Comparison of ENCODE assay signal across 8 cellular contexts in genomic region chr18:45967007-45967706, GRCh38. TPM values are rescaled to one million over a fixed set of nuclear protein-coding genes. Genes with fewer than 3 reads are reported as not detected.
A peak's percentile ranks its signal among the peaks of the same experiment; 100 is the strongest.
DNase-seq lines count a peak whose midpoint lies in the region; ATAC-seq and TF ChIP-seq lines count a peak whose summit lies in the region.

Gene EPG5, minus strand, starts transcription at chr18:45967329. Its CDS starts 90 bp downstream, at chr18:45967239.

- H3K36me3 ChIP-seq in naive thymus-derived CD4-positive, alpha-beta T cell (ENCODE audit: control insufficient read depth in 2 of 3, insufficient read depth in 3 of 3, low read length in 3 of 3), result peaks cover 0 to 5% (median 0%) of the 10 kb centered on the region in 3 experiments

- DNase-seq in EL (peak; percentile 95), H4 (ENCODE audit: low spot score) (peak; percentile 92), LNCaP clone FGC (ENCODE audit: low read depth) (peak; percentile 94), RPMI8226 (peak; percentile 98), fibroblast of mammary gland (ENCODE audit: low read depth) (peak; percentile 93)
- peak; percentile 81 to 88 for DNase-seq in activated T-helper 1 cell treated with anti-CD3 and anti-CD28 coated beads, Interleukin-2, amount 50 U/mL, for 16 hours (ENCODE audit: low read depth in 1 of 2, low spot score in 1 of 2)
- DNase-seq in naive thymus-derived CD4-positive, alpha-beta T cell, result peak; percentile 73 to 91 (median 90)

- intact Hi-C loops in naive thymus-derived CD4-positive, alpha-beta T cell (cut with micrococcal nuclease), result loop anchor here (1.0 to 10.0 kb wide), 15 partner anchors 31 to 1968 kb away; partner anchors contain the start of genes ATP5F1A (in 2 of the 2), HAUS1 (in 2 of the 2), HDHD2 (in 1 of the 2) and SMAD2 (in 1 of the 2)

- H3K4me3 ChIP-seq in LNCaP clone FGC (ENCODE audit: low read depth, low read length) (peak within 1 kb of the TSS; percentile 68), fibroblast of mammary gland (ENCODE audit: control insufficient read depth, low read depth, low read length) (peak within 1 kb of the TSS; percentile 93)
- H3K4me3 ChIP-seq in naive thymus-derived CD4-positive, alpha-beta T cell (ENCODE audit: low read length), result peak within 1 kb of the TSS; percentile 79

- CTCF ChIA-PET in naive thymus-derived CD4-positive, alpha-beta T cell (lab: Charles Lee), result no interaction called here

- peak; percentile 98 for ATAC-seq in naive thymus-derived CD4-positive, alpha-beta T cell
- ATAC-seq in stimulated activated memory B cell treated with anti-CD40 and anti-IgM and Interleukin-4, amounts not matched to agents 10 μg/mL and 1 μg/mL and 100 μg/mL, for 72 hours, result peak; percentile 99

- POLR2A ChIA-PET in naive thymus-derived CD4-positive, alpha-beta T cell (lab: Charles Lee), result no interaction called here

- H3K27ac ChIP-seq in naive thymus-derived CD4-positive, alpha-beta T cell (ENCODE audit: low read depth, low read length), result peak within 1 kb of the TSS; percentile 86

- H3K4me1 Mint-ChIP-seq in naive thymus-derived CD4-positive, alpha-beta T cell, result peaks cover 33 to 55% (median 47%) of the 10 kb centered on the region in 7 donors
- H3K4me1 Mint-ChIP-seq in stimulated activated memory B cell treated with anti-CD40 and anti-IgM and Interleukin-4, amounts not matched to agents 10 μg/mL and 1 μg/mL and 100 μg/mL, for 72 hours, result peaks cover 29% of the 10 kb centered on the region

- TF ChIP-seq CTCF in LNCaP clone FGC (IDR thresholded peaks at IDR 0.05; ENCODE audit: control insufficient read depth, extremely low read depth, insufficient read depth) (no peak), fibroblast of mammary gland (conservative IDR thresholded peaks at IDR 0.05; ENCODE audit: control insufficient read depth, insufficient read depth, low read depth, low read length) (no peak)

- H3K4me3 Mint-ChIP-seq in naive thymus-derived CD4-positive, alpha-beta T cell, result peak within 1 kb of the TSS; percentile 94 to 100 (median 97)
- H3K4me3 Mint-ChIP-seq in stimulated activated memory B cell treated with anti-CD40 and anti-IgM and Interleukin-4, amounts not matched to agents 10 μg/mL and 1 μg/mL and 100 μg/mL, for 72 hours, result peak within 1 kb of the TSS; percentile 95

- no peaks in the 10 kb centered on the region for H3K27me3 Mint-ChIP-seq in naive thymus-derived CD4-positive, alpha-beta T cell
- no peaks in the 10 kb centered on the region for H3K27me3 Mint-ChIP-seq in stimulated activated memory B cell treated with anti-CD40 and anti-IgM and Interleukin-4, amounts not matched to agents 10 μg/mL and 1 μg/mL and 100 μg/mL, for 72 hours

- peaks cover 0 to 15% (median 10%) of the 10 kb centered on the region in 5 donors for H3K36me3 Mint-ChIP-seq in naive thymus-derived CD4-positive, alpha-beta T cell
- peaks cover 15% of the 10 kb centered on the region for H3K36me3 Mint-ChIP-seq in stimulated activated memory B cell treated with anti-CD40 and anti-IgM and Interleukin-4, amounts not matched to agents 10 μg/mL and 1 μg/mL and 100 μg/mL, for 72 hours

- peaks cover 0 to 4% (median 0%) of the 10 kb centered on the region in 11 donors for H3K9me3 Mint-ChIP-seq in naive thymus-derived CD4-positive, alpha-beta T cell
- no peaks in the 10 kb centered on the region for H3K9me3 Mint-ChIP-seq in stimulated activated memory B cell treated with anti-CD40 and anti-IgM and Interleukin-4, amounts not matched to agents 10 μg/mL and 1 μg/mL and 100 μg/mL, for 72 hours

- H3K9me3 ChIP-seq in naive thymus-derived CD4-positive, alpha-beta T cell (ENCODE audit: control insufficient read depth in 2 of 3, low read length in 3 of 3), result no peaks in the 10 kb centered on the region

- peak within 1 kb of the TSS; percentile 84 to 98 (median 97) for H3K27ac Mint-ChIP-seq in naive thymus-derived CD4-positive, alpha-beta T cell
- peak within 1 kb of the TSS; percentile 87 for H3K27ac Mint-ChIP-seq in stimulated activated memory B cell treated with anti-CD40 and anti-IgM and Interleukin-4, amounts not matched to agents 10 μg/mL and 1 μg/mL and 100 μg/mL, for 72 hours

- no peaks in the 10 kb centered on the region for H3K27me3 ChIP-seq in naive thymus-derived CD4-positive, alpha-beta T cell (ENCODE audit: control insufficient read depth in 2 of 2, insufficient read depth in 2 of 2, low read length in 2 of 2)

- H3K4me1 ChIP-seq in naive thymus-derived CD4-positive, alpha-beta T cell (ENCODE audit: control insufficient read depth in 2 of 2, insufficient read depth in 2 of 2, low read length in 2 of 2), result peaks cover 14 to 25% of the 10 kb centered on the region in 2 donors

RNA-seq across cellular contexts. Expression of gene EPG5, which starts in this region (rescaled TPM):
- total RNA-seq in H4 (2014; rRNA removed; shearing (Covaris generic)), result 5.1 and 5.8 TPM in 2 replicates
- total RNA-seq in naive thymus-derived CD4-positive, alpha-beta T cell, result 10 to 100 TPM; 26.0 to 54.8 (median 44.7) TPM
- polyA plus RNA-seq in naive thymus-derived CD4-positive, alpha-beta T cell, result 1 to 10 TPM; 6.3 to 6.4 TPM

Comparison
In these comparisons a context has a peak if more than half of its experiments do, and no peak if none do; other contexts are left out.
1. Peak in every context shown above with its lines: DNase-seq, ATAC-seq, H3K4me3 ChIP-seq and H3K27ac ChIP-seq.